23 cellular contexts compared by ENCODE assay signal in genomic region chr7:29587195-29587808, GRCh38. TPM values are rescaled to one million over a fixed set of nuclear protein-coding genes. Genes with fewer than 3 reads are reported as not detected.
DNase-seq lines count a peak whose midpoint lies in the region; ATAC-seq and TF ChIP-seq lines count a peak whose summit lies in the region.
"Had no signal": no experiment of that assay in that cellular context is flagged by ENCODE, and none has a peak within 500 bp of the region (broad histone marks: within the 10 kb centered on the region; RNA-seq: fewer than 3 reads in every experiment).

No MANE protein-coding gene starts in this region.

- H4K20me1 ChIP-seq in mammary epithelial cell (ENCODE audit: insufficient read depth, low read length) = no peaks in the 10 kb centered on the region
- H4K20me1 ChIP-seq: BLaER1 treated with 17β-estradiol and CSF1 and Interleukin-3, amounts not matched to agents 10 nM and 100 nM had no signal

- in situ Hi-C loops in mammary epithelial cell (cut with MboI; ENCODE audit: low sequenced_read_pairs in 2 of 2) (no loop called here), transverse colon (cut with MboI; ENCODE audit: low pct_ligation_motif_present in 1 of 4, low pct_unique_long_range_greater_than_20kb in 1 of 4, low sequenced_read_pairs in 3 of 4) (no loop called here)

- POLR2A ChIA-PET in MCF 10A (lab: Yijun Ruan, JAX) = no interaction called here

- H3K4me1 ChIP-seq in mammary epithelial cell (ENCODE audit: insufficient read depth, low read length) = no peaks in the 10 kb centered on the region
- H3K4me1 ChIP-seq in transverse colon = peaks cover 4 to 30% (median 22%) of the 10 kb centered on the region in 4 donors

- H3K27me3 ChIP-seq in mammary epithelial cell (ENCODE audit: insufficient read depth, low read length) (no peaks in the 10 kb centered on the region), transverse colon (no peaks in the 10 kb centered on the region)
- H3K27me3 ChIP-seq: BLaER1 treated with 17β-estradiol and CSF1 and Interleukin-3, amounts not matched to agents 10 nM and 100 nM had no signal

- H3K79me2 ChIP-seq in mammary epithelial cell (ENCODE audit: insufficient read depth, low read length) = no peaks in the 10 kb centered on the region

- H3K4me3 Mint-ChIP-seq in MCF 10A (ENCODE audit: unreplicated experiment) = no peak overlapping the region
- no peak overlapping the region for H3K4me3 Mint-ChIP-seq in chondrocyte (ENCODE audit: unreplicated experiment)
- H3K4me3 Mint-ChIP-seq: CD8-positive, alpha-beta T cell; H9; HFFc6 had no signal

- H3K36me3 Mint-ChIP-seq in MCF 10A (ENCODE audit: insufficient read depth, unreplicated experiment) = no peaks in the 10 kb centered on the region
- H3K36me3 Mint-ChIP-seq in chondrocyte (ENCODE audit: low read depth) = no peaks in the 10 kb centered on the region
- H3K36me3 Mint-ChIP-seq: CD8-positive, alpha-beta T cell had no signal

- CTCF ChIA-PET in MCF 10A (lab: Yijun Ruan, JAX) = no interaction called here
- CTCF ChIA-PET in mammary epithelial cell (lab: Charles Lee; ENCODE audit: low non-redundant PET) = no interaction called here

- dilution Hi-C loops in mammary epithelial cell (cut with HindIII; ENCODE audit: low sequenced_read_pairs) = no loop called here

- TF ChIP-seq POLR2A in transverse colon (IDR thresholded peaks at IDR 0.05) = no peak

- H2AFZ ChIP-seq in mammary epithelial cell (ENCODE audit: low read depth, low read length) = no peak overlapping the region

- H3K27ac Mint-ChIP-seq in MCF 10A (ENCODE audit: low read depth, unreplicated experiment) = peak overlapping the region; percentile 39
- peak overlapping the region; percentile 32 for H3K27ac Mint-ChIP-seq in chondrocyte (ENCODE audit: unreplicated experiment)
- H3K27ac Mint-ChIP-seq: CD8-positive, alpha-beta T cell; H9; HFFc6 had no signal

- no peak overlapping the region for H3K9ac ChIP-seq in mammary epithelial cell (ENCODE audit: insufficient read depth, low read length)
- H3K9ac ChIP-seq: BLaER1 treated with 17β-estradiol and CSF1 and Interleukin-3, amounts not matched to agents 10 nM and 100 nM had no signal

- TF ChIP-seq EP300 in transverse colon (IDR thresholded peaks at IDR 0.05; ENCODE audit: low read depth) = no peak

- ATAC-seq in HG03025 (IDR thresholded peaks at IDR 0.05; ENCODE audit: low FRiP score, unreplicated experiment) (peak; percentile 55), HG02588 (IDR thresholded peaks at IDR 0.05; ENCODE audit: unreplicated experiment) (no peak)
- ATAC-seq: CD8-positive, alpha-beta T cell; Right ventricle myocardium inferior had no signal

- H3K4me3 ChIP-seq in mammary epithelial cell (replicated peaks in 1 of 3; ENCODE audit: insufficient read depth in 1 of 3, low read depth in 2 of 3, low read length in 3 of 3) (no peak overlapping the region), transverse colon (no peak overlapping the region)
- H3K4me3 ChIP-seq: BLaER1 treated with 17β-estradiol and CSF1 and Interleukin-3, amounts not matched to agents 10 nM and 100 nM; MG63 had no signal

- intact Hi-C loops in MCF 10A (cut with micrococcal nuclease) (no loop called here), mammary epithelial cell (cut with micrococcal nuclease) (no loop called here), transverse colon (cut with DNase I; ENCODE audit: low total_unique reads) (no loop called here)

- no peak overlapping the region for H3K4me2 ChIP-seq in mammary epithelial cell (ENCODE audit: insufficient read depth, low read depth, low read length)
- H3K4me2 ChIP-seq: BLaER1 treated with 17β-estradiol and CSF1 and Interleukin-3, amounts not matched to agents 10 nM and 100 nM had no signal

- no peak overlapping the region for H3K27ac ChIP-seq in mammary epithelial cell (ENCODE audit: insufficient read depth, low read depth, low read length)
- peak overlapping the region; percentile 74 to 80 (median 76) for H3K27ac ChIP-seq in transverse colon
- H3K27ac ChIP-seq: BLaER1 treated with 17β-estradiol and CSF1 and Interleukin-3, amounts not matched to agents 10 nM and 100 nM had no signal

- H3K36me3 ChIP-seq in mammary epithelial cell (ENCODE audit: insufficient read depth, low read length) (no peaks in the 10 kb centered on the region), transverse colon (no peaks in the 10 kb centered on the region)
- H3K36me3 ChIP-seq: BLaER1 treated with 17β-estradiol and CSF1 and Interleukin-3, amounts not matched to agents 10 nM and 100 nM; MG63 had no signal

- BruUV-seq in MCF 10A (replicated peaks; lab: Mats Ljungman, UMichigan) (no TSS peak), mammary epithelial cell (replicated peaks; lab: Mats Ljungman, UMichigan) (no TSS peak)

- no peak for DNase-seq in MCF 10A (ENCODE audit: unreplicated experiment)
- DNase-seq in mammary epithelial cell = no peak
- DNase-seq in chondrocyte (ENCODE audit: low spot score) = no peak
- no peak for DNase-seq in transverse colon
- no peak for DNase-seq in activated effector memory CD4-positive, alpha-beta T cell treated with Interleukin-2 at 50 U/mL for 16 hours
- DNase-seq in SIG-M5 (lab: John Stamatoyannopoulos, UW) = no peak
- DNase-seq: 8988T; CD8-positive, alpha-beta T cell; H9; HFFc6; Kasumi-1; MG63; NCI-H1048; NCI-H1417 treated with DMSO at 0.1 percent for 48 hours; NCI-H187 treated with DMSO at 0.1 percent for 48 hours; NCI-H2107; NCI-H446 treated with DMSO at 0.1 percent for 48 hours; NCI-H526 treated with DMSO at 0.1 percent for 48 hours had no signal

- H3K9me3 ChIP-seq in mammary epithelial cell (replicated peaks; ENCODE audit: insufficient read depth, low read length) (no peaks in the 10 kb centered on the region), transverse colon (no peaks in the 10 kb centered on the region)
- H3K9me3 ChIP-seq: BLaER1 treated with 17β-estradiol and CSF1 and Interleukin-3, amounts not matched to agents 10 nM and 100 nM; MG63 had no signal

- no peaks in the 10 kb centered on the region for H3K9me3 Mint-ChIP-seq in MCF 10A (ENCODE audit: unreplicated experiment)
- no peaks in the 10 kb centered on the region for H3K9me3 Mint-ChIP-seq in chondrocyte (ENCODE audit: low read depth)
- H3K9me3 Mint-ChIP-seq: CD8-positive, alpha-beta T cell; HFFc6 had no signal

- no peaks in the 10 kb centered on the region for H3K4me1 Mint-ChIP-seq in MCF 10A (ENCODE audit: insufficient read depth, unreplicated experiment)
- H3K4me1 Mint-ChIP-seq in chondrocyte (ENCODE audit: low read depth) = no peaks in the 10 kb centered on the region

- 91% methylated on average over 3 of the region's 3 CpGs for WGBS in mammary epithelial cell (ENCODE audit: low coverage, missing lambda C conversion rate)
- 27 to 58% methylated on average over 2 to 3 of the region's 3 CpGs for WGBS in transverse colon (ENCODE audit: low coverage in 1 of 2), 2 donors

- no peak for TF ChIP-seq CTCF in MCF 10A (IDR thresholded peaks at IDR 0.05; ENCODE audit: unreplicated experiment)
- no peak for TF ChIP-seq CTCF in mammary epithelial cell (conservative IDR thresholded peaks at IDR 0.05 in 1 of 2, IDR thresholded peaks at IDR 0.05 in 1 of 2; ENCODE audit: extremely low read depth in 1 of 2, insufficient read depth in 1 of 2, low read depth in 1 of 2, low read length in 2 of 2)
- TF ChIP-seq CTCF in chondrocyte (IDR thresholded peaks at IDR 0.05) = no peak
- TF ChIP-seq CTCF in transverse colon (IDR thresholded peaks at IDR 0.05) = no peak

- H3K27me3 Mint-ChIP-seq in MCF 10A (ENCODE audit: insufficient read depth, unreplicated experiment) (no peaks in the 10 kb centered on the region), chondrocyte (ENCODE audit: low read depth) (no peaks in the 10 kb centered on the region)

RNA-seq across cellular contexts. Expression of gene PRR15, which starts 23.7 kb away (rescaled TPM):
- total RNA-seq in MCF 10A (2022) (6.8 and 8.0 TPM in 2 replicates), mammary epithelial cell (1 to 10 TPM in 1 of 2 donors, under 1 TPM in 1; 0.83 to 3.2 TPM), chondrocyte (2.5 to 6.3 TPM (median 2.7 TPM) in 3 replicates), transverse colon (100 to 1,000 TPM in 3 of 4 donors, 10 to 100 TPM in 1; 53.3 to 443 (median 294) TPM)
- polyA plus RNA-seq in mammary epithelial cell = 4.1 TPM
- polyA minus RNA-seq in mammary epithelial cell = 0.52 TPM
- total RNA-seq: CD8-positive, alpha-beta T cell; SK-MEL-5 had no signal
